ENCODE assay signal across 6 cellular contexts in genomic region chr1:73587080-73587479, GRCh38.
"Had no signal": no experiment of that assay in that cellular context is flagged by ENCODE, and none has a peak within 500 bp of the region (broad histone marks: within the 10 kb centered on the region; RNA-seq: fewer than 3 reads in every experiment).

No MANE protein-coding gene starts in this region.

- H3K27ac ChIP-seq: HL-60, KMS-11 had no signal

- H3K4me3 ChIP-seq: K562 had no signal

- DNase-seq: KBM-7, KG1 had no signal

- ATAC-seq: K562 had no signal

- H3K4me2 ChIP-seq: KMS-11 had no signal

- H3K9ac ChIP-seq: KMS-11 had no signal

- FAIRE-seq: HTR-8/SVneo, K562 had no signal
